ENCODE assay signal across 9 cellular contexts in the genomic region with DNA sequence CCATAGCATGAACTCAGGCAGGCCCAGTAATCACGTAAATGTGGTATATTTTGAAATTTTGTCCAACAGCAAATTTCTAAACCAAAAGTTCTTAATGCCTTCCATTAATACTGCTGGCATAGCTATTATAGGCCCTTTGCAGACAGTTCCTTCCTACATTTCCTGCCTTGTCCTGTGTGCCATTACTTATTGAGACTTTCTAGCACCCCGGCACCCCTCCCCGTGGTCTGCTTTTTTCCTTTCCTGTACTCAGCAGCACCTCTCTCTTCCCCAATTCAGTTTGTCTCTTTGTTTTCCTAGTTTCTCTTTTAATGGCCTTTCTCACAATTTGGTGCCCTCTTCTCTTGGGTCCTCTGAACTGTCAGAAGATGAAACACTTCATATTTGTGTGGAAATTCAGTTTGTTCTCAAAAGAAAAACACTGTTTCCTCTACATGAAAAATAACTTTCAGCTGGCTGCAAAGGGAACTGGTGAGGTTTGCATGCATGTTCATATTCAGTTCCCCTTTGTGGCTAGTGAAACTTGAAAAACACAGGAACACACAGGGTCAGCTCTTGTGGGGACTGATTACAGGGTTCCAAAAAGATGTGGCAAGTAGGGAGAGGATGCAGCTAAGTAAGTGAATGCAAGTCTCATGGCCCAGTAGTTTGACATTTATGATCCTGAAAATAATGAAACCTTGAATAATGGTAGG. TPM values are rescaled to one million over a fixed set of nuclear protein-coding genes. Genes with fewer than 3 reads are reported as not detected.
DNase-seq lines count a peak whose midpoint lies in the region; ATAC-seq, FAIRE-seq and TF ChIP-seq lines count a peak whose summit lies in the region.
"Had no signal": no experiment of that assay in that cellular context is flagged by ENCODE, and none has a peak within 500 bp of the region (broad histone marks: within the 10 kb centered on the region; RNA-seq: fewer than 3 reads in every experiment).

No MANE protein-coding gene starts in this region.

- no peak for TF ChIP-seq CTCF in left ventricle myocardium inferior (IDR thresholded peaks at IDR 0.05; ENCODE audit: borderline replicate concordance)
- TF ChIP-seq CTCF in prostate gland (IDR thresholded peaks at IDR 0.05) = no peak

- no peaks in the 10 kb centered on the region for H3K9me3 ChIP-seq in left ventricle myocardium inferior (replicated peaks)
- H3K9me3 ChIP-seq in prostate gland = no peaks in the 10 kb centered on the region

- peak; percentile 83 for FAIRE-seq in GM12892 (lab: Jason Lieb, UNC)
- FAIRE-seq: TTC549 had no signal

- WGBS in prostate gland = 69% methylated on average over 3 of the region's 3 CpGs

- TF ChIP-seq POLR2A in GM12892 (IDR thresholded peaks at IDR 0.05; ENCODE audit: low read depth, low read length) = no peak
- TF ChIP-seq POLR2A in prostate gland (IDR thresholded peaks at IDR 0.05) = no peak

- peak; percentile 92 for ATAC-seq in GM21447 (IDR thresholded peaks at IDR 0.05; ENCODE audit: unreplicated experiment)

- H3K4me3 ChIP-seq in left ventricle myocardium inferior (no peak overlapping the region), prostate gland (no peak overlapping the region)

- no peaks in the 10 kb centered on the region for H3K4me1 ChIP-seq in left ventricle myocardium inferior
- H3K4me1 ChIP-seq in prostate gland (replicated peaks) = no peaks in the 10 kb centered on the region

- intact Hi-C loops in left ventricle myocardium inferior (cut with micrococcal nuclease) = no loop called here
- intact Hi-C loops in prostate gland (cut with DNase I) = no loop called here

- no peaks in the 10 kb centered on the region for H3K27me3 ChIP-seq in left ventricle myocardium inferior (ENCODE audit: low read depth)
- H3K27me3 ChIP-seq in prostate gland (replicated peaks; ENCODE audit: insufficient read depth) = no peaks in the 10 kb centered on the region

- H3K36me3 ChIP-seq in left ventricle myocardium inferior (no peaks in the 10 kb centered on the region), prostate gland (no peaks in the 10 kb centered on the region)

- H3K27ac ChIP-seq in left ventricle myocardium inferior (replicated peaks) = peak overlapping the region; percentile 33
- H3K27ac ChIP-seq in prostate gland = no peak overlapping the region

- DNase-seq in GM12892 (ENCODE audit: insufficient read length) (no peak), KG1 (lab: John Stamatoyannopoulos, UW) (peak; percentile 70), left ventricle myocardium inferior (no peak), OCI-M2 (lab: John Stamatoyannopoulos, UW; ENCODE audit: unreplicated experiment) (no peak), GM03348 (ENCODE audit: low spot score) (no peak), prostate gland (ENCODE audit: low spot score) (no peak)
- DNase-seq in stimulated activated CD4-positive, alpha-beta T cell treated with anti-CD3 and anti-CD28 coated beads, Interleukin-4, amount 100 ng/mL, for 4 hours = no peak

RNA-seq across cellular contexts. Expression of a gene that starts 17.1 kb away (rescaled TPM):
- 0.23 TPM for polyA plus RNA-seq in GM12892 (2012; ENCODE audit: missing spikeins)
- total RNA-seq in left ventricle myocardium inferior (6.2 TPM), prostate gland (1 to 10 TPM; 4.6 to 8.2 TPM)

RNA-seq across cellular contexts. Expression of a gene that starts 18.2 kb away (rescaled TPM):
- polyA plus RNA-seq in GM12892 (2012; ENCODE audit: missing spikeins) = not detected
- total RNA-seq in left ventricle myocardium inferior (0.19 TPM), prostate gland (under 1 TPM; 0.28 to 0.41 TPM)
